Comparison of ENCODE assay signal across 22 cellular contexts in the genomic region with DNA sequence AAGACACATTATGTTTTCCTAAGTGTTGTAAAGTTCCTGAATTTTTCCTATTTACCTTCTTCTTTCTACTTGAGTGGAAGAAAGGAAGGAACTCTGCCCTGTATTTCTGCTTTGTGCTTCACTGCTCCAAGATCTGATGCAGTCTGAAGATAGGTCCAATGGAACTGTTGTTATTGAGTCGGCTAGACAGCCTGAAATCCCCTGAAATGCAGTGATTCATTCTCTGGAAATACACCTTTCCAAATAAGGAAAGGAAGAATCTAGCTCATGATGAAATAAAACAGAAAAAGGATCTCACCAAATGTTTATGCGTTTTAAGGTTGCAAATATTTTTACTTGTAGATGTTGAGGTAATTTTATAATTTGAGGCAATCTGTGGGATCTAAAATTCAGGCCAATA.
A peak's percentile ranks its signal among the peaks of the same experiment; 100 is the strongest.
DNase-seq lines count a peak whose midpoint lies in the region; ATAC-seq and TF ChIP-seq lines count a peak whose summit lies in the region.
"Had no signal": no experiment of that assay in that cellular context is flagged by ENCODE, and none has a peak within 500 bp of the region (broad histone marks: within the 10 kb centered on the region; RNA-seq: fewer than 3 reads in every experiment).

No MANE protein-coding gene starts in this region.

- H3K4me3 ChIP-seq in AG04450 (ENCODE audit: low read depth, low read length) = no peak overlapping the region
- H3K4me3 ChIP-seq: A549, right atrium auricular region, testis had no signal

- DNase-seq in AG04450 (ENCODE audit: low read depth, low spot score) (peak; percentile 63), LHCN-M2 (ENCODE audit: low read depth) (peak; percentile 0), chondrocyte (ENCODE audit: low spot score) (no peak), kidney glomerular epithelial cell (lab: John Stamatoyannopoulos, UW) (peak; percentile 83), superior temporal gyrus (ENCODE audit: extremely low spot score) (no peak)
- DNase-seq: activated CD8-positive, alpha-beta memory T cell treated with anti-CD3 and anti-CD28 coated beads for 24 hours; anterior cingulate cortex; GF-D8; H9; MM.1S; NCI-H187 treated with DMSO at 0.1 percent for 48 hours; NCI-H524 treated with DMSO at 0.1 percent for 48 hours; SW 1271; testis had no signal

- no peaks in the 10 kb centered on the region for H3K36me3 Mint-ChIP-seq in chondrocyte (ENCODE audit: low read depth)
- H3K36me3 Mint-ChIP-seq: memory B cell had no signal

- no peak overlapping the region for H3K4me3 Mint-ChIP-seq in chondrocyte (ENCODE audit: unreplicated experiment)
- H3K4me3 Mint-ChIP-seq: H9, memory B cell, neural crest cell had no signal

- H3K27me3 Mint-ChIP-seq in chondrocyte (ENCODE audit: low read depth) = no peaks in the 10 kb centered on the region
- H3K27me3 Mint-ChIP-seq: memory B cell had no signal

- peak overlapping the region; percentile 13 for H3K27ac ChIP-seq in AG04450 (ENCODE audit: low read depth, low read length)
- H3K27ac ChIP-seq: A549, right atrium auricular region, testis had no signal

- peaks cover 22% of the 10 kb centered on the region for H3K4me1 Mint-ChIP-seq in chondrocyte (ENCODE audit: low read depth)
- H3K4me1 Mint-ChIP-seq: H9, memory B cell, neural crest cell had no signal

- TF ChIP-seq CTCF in AG04450 (IDR thresholded peaks at IDR 0.05; ENCODE audit: low read depth, low read length) (no peak), chondrocyte (IDR thresholded peaks at IDR 0.05) (no peak)

- H3K9me3 ChIP-seq in AG04450 (ENCODE audit: control insufficient read depth, insufficient read depth, low read length) = no peaks in the 10 kb centered on the region
- H3K9me3 ChIP-seq: A549, right atrium auricular region, testis had no signal

- no peak for ATAC-seq in HG02642 (IDR thresholded peaks at IDR 0.05; ENCODE audit: poor library complexity, unreplicated experiment)
- no peak for ATAC-seq in HG03571 (IDR thresholded peaks at IDR 0.05; ENCODE audit: unreplicated experiment)
- no peak for ATAC-seq in HG02678 (IDR thresholded peaks at IDR 0.05; ENCODE audit: unreplicated experiment)
- ATAC-seq: A549 had no signal

- CTCF ChIA-PET in AG04450 (lab: Charles Lee) = interaction anchor here (1.0 kb wide), 1 partner anchor 10 kb away, joined by 3 read pairs; no protein-coding TSS in a partner anchor

- POLR2A ChIA-PET in AG04450 (lab: Yijun Ruan, JAX) = no interaction called here

- no peaks in the 10 kb centered on the region for H3K27me3 ChIP-seq in AG04450 (ENCODE audit: control insufficient read depth, insufficient read depth, low read length)
- H3K27me3 ChIP-seq: right atrium auricular region, testis had no signal

- H3K9me3 Mint-ChIP-seq in chondrocyte (ENCODE audit: low read depth) = no peaks in the 10 kb centered on the region
- H3K9me3 Mint-ChIP-seq: H9, memory B cell, neural crest cell had no signal

- H3K27ac Mint-ChIP-seq in chondrocyte (ENCODE audit: unreplicated experiment) = peak overlapping the region; percentile 82
- H3K27ac Mint-ChIP-seq: activated T-helper 2 cell treated with anti-CD3 and anti-CD28 coated beads, Interferon-gamma antibody, Interleukin-2, Interleukin-4, amounts not matched to agents 10 μg/mL and 5 μg/mL and 100 μg/mL, durations not matched to agents 14 hours and 24 hours and 36 hours; H9; memory B cell had no signal

Comparison
In these comparisons a context has a peak if more than half of its experiments do, and no peak if none do; other contexts are left out.
1. DNase-seq: peak in AG04450 (single experiment), LHCN-M2 (single experiment) and kidney glomerular epithelial cell (single experiment); none in chondrocyte (single experiment) and superior temporal gyrus (single experiment).